In genomic region chr9:33524431-33524947, GRCh38 we compare ENCODE assay signal across 8 cellular contexts. TPM values are rescaled to one million over a fixed set of nuclear protein-coding genes. Genes with fewer than 3 reads are reported as not detected.
A peak's percentile ranks its signal among the peaks of the same experiment; 100 is the strongest.
DNase-seq lines count a peak whose midpoint lies in the region; ATAC-seq and TF ChIP-seq lines count a peak whose summit lies in the region.

No MANE protein-coding gene starts in this region.

- H3K4me3 Mint-ChIP-seq in activated naive CD8-positive, alpha-beta T cell, result peak overlapping the region; percentile 82
- H3K4me3 Mint-ChIP-seq in immature natural killer cell, result peak overlapping the region; percentile 12 to 49 (median 29)

- H3K9me3 ChIP-seq in BE2C (no peaks in the 10 kb centered on the region), HUES6 (ENCODE audit: control insufficient read depth, insufficient read depth, low read depth, low read length) (no peaks in the 10 kb centered on the region), thoracic aorta (no peaks in the 10 kb centered on the region)

- no peaks in the 10 kb centered on the region for H3K9me3 Mint-ChIP-seq in activated naive CD8-positive, alpha-beta T cell (ENCODE audit: low read depth)
- H3K9me3 Mint-ChIP-seq in immature natural killer cell, result peaks cover 0 to 2% (median 0%) of the 10 kb centered on the region in 6 donors

- H3K36me3 ChIP-seq in BE2C (no peaks in the 10 kb centered on the region), HUES6 (ENCODE audit: control insufficient read depth, insufficient read depth, low read length) (no peaks in the 10 kb centered on the region), thoracic aorta (no peaks in the 10 kb centered on the region)

- H3K4me1 Mint-ChIP-seq in activated naive CD8-positive, alpha-beta T cell (ENCODE audit: low read depth), result peaks cover 11% of the 10 kb centered on the region
- peaks cover 0 to 7% of the 10 kb centered on the region in 2 donors for H3K4me1 Mint-ChIP-seq in immature natural killer cell

- peak overlapping the region; percentile 88 for H3K4me3 ChIP-seq in BE2C (ENCODE audit: low read depth, low read length)
- H3K4me3 ChIP-seq in HUES6 (ENCODE audit: low read depth, low read length), result peak overlapping the region; percentile 88
- H3K4me3 ChIP-seq in thoracic aorta, result peak overlapping the region; percentile 60

- H3K36me3 Mint-ChIP-seq in activated naive CD8-positive, alpha-beta T cell, result no peaks in the 10 kb centered on the region
- peaks cover 0 to 3% (median 0%) of the 10 kb centered on the region in 3 donors for H3K36me3 Mint-ChIP-seq in immature natural killer cell

- TF ChIP-seq CTCF in BE2C (IDR thresholded peaks at IDR 0.05; ENCODE audit: low read depth, low read length), result no peak
- no peak for TF ChIP-seq CTCF in thoracic aorta (IDR thresholded peaks at IDR 0.05)

- no peaks in the 10 kb centered on the region for H3K27me3 ChIP-seq in BE2C
- peaks cover 4% of the 10 kb centered on the region; the same call in 1 of the 2 replicates for H3K27me3 ChIP-seq in HUES6 (ENCODE audit: control insufficient read depth, insufficient read depth, low read length)
- H3K27me3 ChIP-seq in thoracic aorta (replicated peaks; ENCODE audit: insufficient read depth), result peaks cover 12% of the 10 kb centered on the region

- H3K27me3 Mint-ChIP-seq in activated naive CD8-positive, alpha-beta T cell, result peaks cover 31% of the 10 kb centered on the region
- H3K27me3 Mint-ChIP-seq in immature natural killer cell (ENCODE audit: low read depth in 3 of 3), result peaks cover 4 to 25% (median 5%) of the 10 kb centered on the region in 3 donors

- DNase-seq in BE2C, result peak; percentile 34
- DNase-seq in immature natural killer cell, result no peak
- no peak for DNase-seq in thoracic aorta (ENCODE audit: low spot score)
- no peak for DNase-seq in HuH-7 (ENCODE audit: low spot score)
- no peak for DNase-seq in mucosa of gallbladder (ENCODE audit: low spot score)

- no peak overlapping the region for H3K27ac Mint-ChIP-seq in activated naive CD8-positive, alpha-beta T cell
- no peak overlapping the region for H3K27ac Mint-ChIP-seq in immature natural killer cell

- H3K9ac ChIP-seq in HUES6 (ENCODE audit: low read length), result peak overlapping the region; percentile 80

- ATAC-seq in thoracic aorta (ENCODE audit: insufficient number of reproducible peaks, low FRiP score, low read depth) (no peak), GM19452 (IDR thresholded peaks at IDR 0.05; ENCODE audit: unreplicated experiment) (no peak)

- H3K27ac ChIP-seq in HUES6 (ENCODE audit: low read depth, low read length) (no peak overlapping the region; the same call in 1 of the 2 replicates), thoracic aorta (no peak overlapping the region)

- no peaks in the 10 kb centered on the region; the same call in 1 of the 2 replicates for H3K4me1 ChIP-seq in BE2C
- H3K4me1 ChIP-seq in HUES6 (ENCODE audit: control insufficient read depth, insufficient read depth, low read length), result 0 out of 2 replicates have a peak, but pooled peaks cover 3% of the 10 kb centered on the region
- H3K4me1 ChIP-seq in thoracic aorta (ENCODE audit: control insufficient read depth in 1 of 2, low read depth in 2 of 2), result peaks cover 3 to 15% of the 10 kb centered on the region in 2 donors

RNA-seq across cellular contexts. Expression of gene ANKRD18B, which starts 0.4 kb away (rescaled TPM):
- 1.9 TPM for polyA plus RNA-seq in BE2C (2012; ENCODE audit: insufficient read depth, insufficient read length, low read depth)
- not detected for polyA plus RNA-seq in immature natural killer cell
- total RNA-seq in thoracic aorta (not detected), mucosa of gallbladder (2.1 TPM)

RNA-seq across cellular contexts. Expression of gene NOL6, which starts 50.8 kb away (rescaled TPM):
- polyA plus RNA-seq in BE2C (2012; ENCODE audit: insufficient read depth, insufficient read length, low read depth), result 58.9 TPM
- polyA plus RNA-seq in immature natural killer cell, result 10 to 100 TPM in 2 of 3 donors, 1 to 10 TPM in 1; 9.7 to 21.7 (median 18.8) TPM
- 10 to 100 TPM; 20.8 to 34.9 TPM for total RNA-seq in thoracic aorta
- 18.9 TPM for total RNA-seq in mucosa of gallbladder
